ENCODE assay signal across 10 cellular contexts in the genomic region with DNA sequence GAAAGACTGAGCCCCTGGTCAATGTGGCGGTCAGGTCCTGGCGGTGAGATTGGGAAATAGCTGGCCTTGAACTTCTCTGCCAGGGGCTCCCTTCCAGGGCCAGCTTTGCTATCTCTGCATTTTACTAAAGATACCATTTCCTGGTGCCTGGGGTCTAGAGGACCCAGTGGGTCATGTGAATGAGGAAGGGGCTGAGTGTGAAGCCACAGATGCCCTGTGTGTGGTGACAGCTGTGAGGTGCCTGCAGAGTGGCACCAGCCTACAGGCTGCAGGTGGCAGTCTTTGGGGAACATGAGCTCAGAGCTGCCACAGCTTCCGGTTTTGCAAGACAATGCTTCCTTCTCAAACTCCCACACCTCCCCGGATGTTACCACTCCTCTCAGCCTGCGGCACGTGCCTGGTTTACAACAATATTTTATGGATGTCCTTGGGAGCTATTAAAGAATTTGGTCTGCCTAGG. TPM values are rescaled to one million over a fixed set of nuclear protein-coding genes. Genes with fewer than 3 reads are reported as not detected.
A peak's percentile ranks its signal among the peaks of the same experiment; 100 is the strongest.
DNase-seq lines count a peak whose midpoint lies in the region; ATAC-seq and TF ChIP-seq lines count a peak whose summit lies in the region.
"Had no signal": no experiment of that assay in that cellular context is flagged by ENCODE, and none has a peak within 500 bp of the region (broad histone marks: within the 10 kb centered on the region; RNA-seq: fewer than 3 reads in every experiment).

No MANE protein-coding gene starts in this region.

- H2BK15ac ChIP-seq in H9 (ENCODE audit: low read depth, low read length): no peak overlapping the region

- H3K23ac ChIP-seq in H9 (ENCODE audit: insufficient read length, low read depth, low read length): no peak overlapping the region

- H4K91ac ChIP-seq in H9 (ENCODE audit: insufficient read length, low read depth, low read length): no peak overlapping the region

- dilution Hi-C loops in mammary epithelial cell (cut with HindIII; ENCODE audit: low sequenced_read_pairs): loop anchor here (5.0 kb wide), 1 partner anchor 77 kb away; no protein-coding TSS in a partner anchor

- no peak overlapping the region for H2AK5ac ChIP-seq in H9 (ENCODE audit: insufficient read length, low read length)

- peaks cover 4 to 22% (median 8%) of the 10 kb centered on the region in 3 experiments; a peak in 6 of 7 replicates for H3K36me3 Mint-ChIP-seq in H9 (ENCODE audit: insufficient read depth in 1 of 3, low read depth in 3 of 3)
- peaks cover 10 to 16% (median 14%) of the 10 kb centered on the region in 5 donors for H3K36me3 Mint-ChIP-seq in naive thymus-derived CD4-positive, alpha-beta T cell

- H3K36me3 ChIP-seq in Peyer's patch (no peaks in the 10 kb centered on the region), adrenal gland (replicated peaks in 1 of 2) (no peaks in the 10 kb centered on the region), mammary epithelial cell (ENCODE audit: insufficient read depth, low read length) (no peaks in the 10 kb centered on the region)
- H3K36me3 ChIP-seq in naive thymus-derived CD4-positive, alpha-beta T cell (ENCODE audit: control insufficient read depth in 2 of 3, insufficient read depth in 3 of 3, low read length in 3 of 3): no peaks in the 10 kb centered on the region
- H3K36me3 ChIP-seq: thoracic aorta had no signal

- peaks cover 8% of the 10 kb centered on the region for H3K23me2 ChIP-seq in H9 (ENCODE audit: insufficient read length, low read depth, low read length, poor library complexity, severe bottlenecking)

- H3T11ph ChIP-seq in H9 (ENCODE audit: low read length): no peak overlapping the region

- no peak overlapping the region for H3K14ac ChIP-seq in H9 (ENCODE audit: insufficient read depth, low read length)

- no peak overlapping the region for H2BK20ac ChIP-seq in H9 (ENCODE audit: low read depth, low read length, poor library complexity, severe bottlenecking)

- no TSS peak for BruUV-seq in mammary epithelial cell (replicated peaks; lab: Mats Ljungman, UMichigan)

- H3K56ac ChIP-seq in H9 (ENCODE audit: insufficient read length, low read depth, low read length): no peak overlapping the region

- H3K27me3 Mint-ChIP-seq in H9 (ENCODE audit: low read depth): peaks cover 48% of the 10 kb centered on the region
- peaks cover 30 to 35% (median 31%) of the 10 kb centered on the region in 5 donors for H3K27me3 Mint-ChIP-seq in naive thymus-derived CD4-positive, alpha-beta T cell

- H3K27ac ChIP-seq in H9 (ENCODE audit: insufficient read length, low read depth, low read length) (no peak overlapping the region), Peyer's patch (peak overlapping the region in 1 of 4 donors; percentile 2), adrenal gland (peak overlapping the region in 1 of 5 donors; percentile 46), mammary epithelial cell (ENCODE audit: insufficient read depth, low read depth, low read length) (no peak overlapping the region)
- H3K27ac ChIP-seq in naive thymus-derived CD4-positive, alpha-beta T cell (ENCODE audit: low read depth, low read length): no peak overlapping the region
- H3K27ac ChIP-seq: thoracic aorta had no signal

- no peaks in the 10 kb centered on the region; the same call in 1 of the 2 replicates for H3K4me1 ChIP-seq in H9 (ENCODE audit: insufficient read depth, low read length)
- peaks cover 0 to 24% (median 4%) of the 10 kb centered on the region in 4 donors for H3K4me1 ChIP-seq in Peyer's patch
- peaks cover 0 to 10% of the 10 kb centered on the region in 2 donors for H3K4me1 ChIP-seq in adrenal gland (replicated peaks in 1 of 2)
- H3K4me1 ChIP-seq in naive thymus-derived CD4-positive, alpha-beta T cell (ENCODE audit: control insufficient read depth in 2 of 2, insufficient read depth in 2 of 2, low read length in 2 of 2): peaks cover 6 to 8% of the 10 kb centered on the region in 2 donors
- H3K4me1 ChIP-seq in mammary epithelial cell (ENCODE audit: insufficient read depth, low read length): no peaks in the 10 kb centered on the region

- peaks cover 27 to 35% of the 10 kb centered on the region in 2 experiments for H3K4me1 Mint-ChIP-seq in H9
- peaks cover 16 to 27% (median 19%) of the 10 kb centered on the region in 7 donors for H3K4me1 Mint-ChIP-seq in naive thymus-derived CD4-positive, alpha-beta T cell

- H4K5ac ChIP-seq in H9 (ENCODE audit: insufficient read length, low read depth, low read length): no peak overlapping the region

- intact Hi-C loops in adrenal gland (cut with DNase I) (no loop called here), mammary epithelial cell (cut with micrococcal nuclease) (no loop called here)
- intact Hi-C loops in naive thymus-derived CD4-positive, alpha-beta T cell (cut with micrococcal nuclease): loop anchor here in 1 of 2 donors (1.0 to 2.0 kb wide), 2 partner anchors 32 to 66 kb away; partner anchors contain the start of gene CDADC1

- H3K27ac Mint-ChIP-seq in H9: peak overlapping the region in 2 of 3 experiments; percentile 12 to 72; a peak in 3 of 7 replicates
- H3K27ac Mint-ChIP-seq in naive thymus-derived CD4-positive, alpha-beta T cell: peak overlapping the region in 6 of 9 donors; percentile 22 to 71 (median 57)

- H3K4me2 ChIP-seq in H9 (ENCODE audit: insufficient read depth, insufficient read length, low read length) (no peak overlapping the region), mammary epithelial cell (ENCODE audit: insufficient read depth, low read depth, low read length) (no peak overlapping the region)

- H3K18ac ChIP-seq in H9 (ENCODE audit: insufficient read length, low read depth, low read length): no peak overlapping the region

- H3K27me3 ChIP-seq in H9 (ENCODE audit: insufficient read depth, low read length) (peaks cover 27% of the 10 kb centered on the region; the same call in 1 of the 2 replicates), Peyer's patch (peaks cover 0 to 4% of the 10 kb centered on the region in 2 donors), adrenal gland (peaks cover 10% of the 10 kb centered on the region), mammary epithelial cell (ENCODE audit: insufficient read depth, low read length) (peaks cover 20% of the 10 kb centered on the region)
- H3K27me3 ChIP-seq in naive thymus-derived CD4-positive, alpha-beta T cell (ENCODE audit: control insufficient read depth in 2 of 2, insufficient read depth in 2 of 2, low read length in 2 of 2): peaks cover 3 to 6% of the 10 kb centered on the region in 2 donors

- H4K20me1 ChIP-seq in H9 (ENCODE audit: control insufficient read depth, insufficient read depth, insufficient read length) (no peaks in the 10 kb centered on the region), mammary epithelial cell (ENCODE audit: insufficient read depth, low read length) (no peaks in the 10 kb centered on the region)

- H3K4me3 Mint-ChIP-seq in H9: no peak overlapping the region
- peak overlapping the region in 7 of 10 donors; percentile 5 to 62 (median 34) for H3K4me3 Mint-ChIP-seq in naive thymus-derived CD4-positive, alpha-beta T cell

- no peaks in the 10 kb centered on the region for H3K79me1 ChIP-seq in H9 (ENCODE audit: insufficient read depth, low read depth, low read length, poor library complexity, severe bottlenecking)

- TF ChIP-seq POLR2A in Peyer's patch (IDR thresholded peaks at IDR 0.05) (no peak), adrenal gland (IDR thresholded peaks at IDR 0.05) (no peak)

- peaks cover 0 to 5% of the 10 kb centered on the region in 2 experiments; a peak in 2 of 5 replicates for H3K9me3 Mint-ChIP-seq in H9
- H3K9me3 Mint-ChIP-seq in naive thymus-derived CD4-positive, alpha-beta T cell: peaks cover 0 to 15% (median 2%) of the 10 kb centered on the region in 11 donors

- POLR2A ChIA-PET in GM10248 (lab: Yijun Ruan, JAX): no interaction called here
- POLR2A ChIA-PET in naive thymus-derived CD4-positive, alpha-beta T cell (lab: Charles Lee): interaction anchor here (0.7 to 2.5 kb wide), 2 partner anchors 9 to 239 kb away, joined by 4 to 8 read pairs; partner anchors contain the start of gene FNDC3A

- H3K4me3 ChIP-seq in Peyer's patch (no peak overlapping the region), adrenal gland (no peak overlapping the region), mammary epithelial cell (replicated peaks in 1 of 3; ENCODE audit: insufficient read depth in 1 of 3, low read depth in 2 of 3, low read length in 3 of 3) (no peak overlapping the region)
- H3K4me3 ChIP-seq in naive thymus-derived CD4-positive, alpha-beta T cell (ENCODE audit: low read length): no peak overlapping the region
- H3K4me3 ChIP-seq: thoracic aorta had no signal

- no peak overlapping the region for H2BK120ac ChIP-seq in H9 (ENCODE audit: low read depth, low read length, poor library complexity, severe bottlenecking)

- peak; percentile 11 for TF ChIP-seq CTCF in GM10248 (IDR thresholded peaks at IDR 0.05; ENCODE audit: control extremely low read depth, extremely low read depth, low read depth, missing control alignments)
- TF ChIP-seq CTCF in H9 (conservative IDR thresholded peaks at IDR 0.05): peak; percentile 43; the same call in 2 of the 3 replicates
- peak in 2 of 6 experiments; percentile 26 for TF ChIP-seq CTCF in Peyer's patch (IDR thresholded peaks at IDR 0.05)
- TF ChIP-seq CTCF in adrenal gland (IDR thresholded peaks at IDR 0.05): peak in 1 of 6 experiments; percentile 9
- TF ChIP-seq CTCF in mammary epithelial cell (conservative IDR thresholded peaks at IDR 0.05 in 1 of 2, IDR thresholded peaks at IDR 0.05 in 1 of 2; ENCODE audit: extremely low read depth in 1 of 2, insufficient read depth in 1 of 2, low read depth in 1 of 2, low read length in 2 of 2): peak in 1 of 2 donors; percentile 15

- WGBS in H9 (ENCODE audit: extremely low coverage, insufficient read length, low lambda C conversion rate): no CpG with 5 or more reads among the region's 6 CpGs
- 27 to 33% (median 29%) methylated on average over 5 to 6 of the region's 6 CpGs for WGBS in adrenal gland, 4 donors
- WGBS in mammary epithelial cell (ENCODE audit: low coverage, missing lambda C conversion rate): 63% methylated on average over 6 of the region's 6 CpGs

- CTCF ChIA-PET in GM10248 (lab: Yijun Ruan, JAX) (interaction anchor here (0.9 to 1.6 kb wide), 5 partner anchors 9 to 33 kb away, joined by 3 to 5 read pairs (median 3); partner anchors contain the start of gene CDADC1), mammary epithelial cell (lab: Charles Lee; ENCODE audit: low non-redundant PET) (interaction anchor here (0.5 kb wide), 2 partner anchors 115 to 222 kb away, joined by 4 read pairs; no protein-coding TSS in a partner anchor)
- CTCF ChIA-PET in naive thymus-derived CD4-positive, alpha-beta T cell (lab: Charles Lee): interaction anchor here (0.7 to 1.0 kb wide), 3 partner anchors 33 to 103 kb away, joined by 3 to 4 read pairs (median 3); no protein-coding TSS in a partner anchor

- H3K79me2 ChIP-seq in H9 (ENCODE audit: insufficient read depth, low read length) (no peaks in the 10 kb centered on the region), mammary epithelial cell (ENCODE audit: insufficient read depth, low read length) (no peaks in the 10 kb centered on the region)

- H3K4ac ChIP-seq in H9 (ENCODE audit: low read depth, low read length): no peak overlapping the region

- no peaks in the 10 kb centered on the region for H3K9me3 ChIP-seq in H9 (ENCODE audit: control insufficient read depth, low read depth, low read length)
- no peaks in the 10 kb centered on the region for H3K9me3 ChIP-seq in Peyer's patch
- H3K9me3 ChIP-seq in adrenal gland (replicated peaks in 1 of 3): no peaks in the 10 kb centered on the region
- no peaks in the 10 kb centered on the region for H3K9me3 ChIP-seq in naive thymus-derived CD4-positive, alpha-beta T cell (ENCODE audit: control insufficient read depth in 2 of 3, low read length in 3 of 3)
- H3K9me3 ChIP-seq in mammary epithelial cell (replicated peaks; ENCODE audit: insufficient read depth, low read length): no peaks in the 10 kb centered on the region
- H3K9me3 ChIP-seq: thoracic aorta had no signal

- H2BK5ac ChIP-seq in H9 (ENCODE audit: insufficient read length, low read length): no peak overlapping the region

- in situ Hi-C loops in mammary epithelial cell (cut with MboI; ENCODE audit: low sequenced_read_pairs in 2 of 2): no loop called here

- no peak overlapping the region for H2BK12ac ChIP-seq in H9 (ENCODE audit: insufficient read length, low read depth, low read length)

- H2AFZ ChIP-seq in H9 (ENCODE audit: low read length) (no peak overlapping the region), mammary epithelial cell (ENCODE audit: low read depth, low read length) (no peak overlapping the region)

- H4K8ac ChIP-seq in H9 (replicated peaks; ENCODE audit: insufficient read length, low read depth, low read length): no peak overlapping the region

- H3K9ac ChIP-seq in H9 (ENCODE audit: extremely low read depth, insufficient read length, low read length) (no peak overlapping the region), mammary epithelial cell (ENCODE audit: insufficient read depth, low read length) (no peak overlapping the region)

- DNase-seq in GM10248 (ENCODE audit: extremely low spot score): peak; percentile 39
- DNase-seq in H9: peak; percentile 76
- DNase-seq in Peyer's patch: peak; percentile 37 to 70 (median 61)
- DNase-seq in adrenal gland: peak in 6 of 7 donors; percentile 36 to 68 (median 53)
- peak in 7 of 9 donors; percentile 28 to 54 (median 49) for DNase-seq in naive thymus-derived CD4-positive, alpha-beta T cell
- DNase-seq in amniotic stem cell (lab: John Stamatoyannopoulos, UW): no peak
- DNase-seq in mammary epithelial cell: no peak
- DNase-seq in SW 1271 (lab: John Stamatoyannopoulos, UW): no peak

- peak; percentile 88 for ATAC-seq in naive thymus-derived CD4-positive, alpha-beta T cell
- ATAC-seq: Panc1 had no signal

RNA-seq across cellular contexts. Expression of gene MLNR, which starts 5.2 kb away (rescaled TPM):
- total RNA-seq in H9 (2021): not detected in 2 replicates
- total RNA-seq in Peyer's patch: not detected
- total RNA-seq in adrenal gland: not detected
- polyA plus RNA-seq in adrenal gland: not detected
- not detected for total RNA-seq in naive thymus-derived CD4-positive, alpha-beta T cell
- polyA plus RNA-seq in naive thymus-derived CD4-positive, alpha-beta T cell: not detected
- total RNA-seq in mammary epithelial cell: not detected
- polyA plus RNA-seq in mammary epithelial cell: not detected
- polyA minus RNA-seq in mammary epithelial cell: not detected

RNA-seq across cellular contexts. Expression of gene CDADC1, which starts 32.8 kb away (rescaled TPM):
- total RNA-seq in H9 (2021) (3.9 and 4.9 TPM in 2 replicates), Peyer's patch (1 to 10 TPM; 4.7 to 9.2 (median 7.1) TPM), adrenal gland (10 to 100 TPM in 6 of 8 donors, 1 to 10 TPM in 2; 4.4 to 25.4 (median 15.1) TPM), mammary epithelial cell (1 to 10 TPM; 2.7 to 7.8 TPM)
- polyA plus RNA-seq in adrenal gland (10 to 100 TPM in 1 of 3 donors, 1 to 10 TPM in 2; 8.4 to 19.4 (median 9.2) TPM), mammary epithelial cell (1.8 TPM)
- total RNA-seq in naive thymus-derived CD4-positive, alpha-beta T cell: 10 to 100 TPM; 10.7 to 21.3 (median 14.5) TPM
- polyA plus RNA-seq in naive thymus-derived CD4-positive, alpha-beta T cell: 10 to 100 TPM in 1 of 2 donors, 1 to 10 TPM in 1; 9.2 to 12.8 TPM
- 0.78 TPM for polyA minus RNA-seq in mammary epithelial cell

Comparison
In these comparisons a context has a peak if more than half of its experiments do, and no peak if none do; other contexts are left out.
1. DNase-seq: peak in GM10248 (single experiment), H9 (single experiment), Peyer's patch (3 of 3), adrenal gland (6 of 7) and naive thymus-derived CD4-positive, alpha-beta T cell (7 of 9); none in amniotic stem cell (single experiment), mammary epithelial cell (single experiment) and SW 1271 (0 of 2).
2. H3K4me3 Mint-ChIP-seq: peak in naive thymus-derived CD4-positive, alpha-beta T cell (7 of 10); none in H9 (0 of 2).